ENCODE assay signal across 10 cellular contexts in the genomic region with DNA sequence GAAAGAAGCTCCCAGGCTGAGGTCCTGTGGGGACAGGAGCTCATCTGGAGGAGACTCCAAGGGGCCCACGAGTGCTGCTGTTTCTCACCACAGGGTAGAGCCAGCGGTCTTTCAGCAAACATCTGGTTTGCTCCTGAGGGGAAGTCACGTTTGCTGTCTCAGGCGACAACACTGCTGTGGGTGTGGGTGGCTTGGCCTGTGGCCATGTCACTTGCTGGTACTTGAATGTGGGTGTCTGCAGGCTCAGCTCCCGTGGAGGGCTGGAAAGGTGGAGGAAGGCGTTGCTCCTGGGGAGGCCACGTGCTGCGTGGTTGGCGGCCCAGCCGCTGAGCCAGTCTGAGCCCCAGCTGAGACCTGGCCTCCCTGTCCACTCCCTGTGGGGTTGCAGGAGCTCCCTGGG. TPM values are rescaled to one million over a fixed set of nuclear protein-coding genes. Genes with fewer than 3 reads are reported as not detected.
DNase-seq lines count a peak whose midpoint lies in the region; ATAC-seq and TF ChIP-seq lines count a peak whose summit lies in the region.
"Had no signal": no experiment of that assay in that cellular context is flagged by ENCODE, and none has a peak within 500 bp of the region (broad histone marks: within the 10 kb centered on the region; RNA-seq: fewer than 3 reads in every experiment).

No MANE protein-coding gene starts in this region.

- H3K27me3 ChIP-seq in HL-60 (ENCODE audit: insufficient read depth, poor library complexity, severe bottlenecking): no peaks in the 10 kb centered on the region
- H3K27me3 ChIP-seq: cardiac muscle cell had no signal

- no peak overlapping the region for H3K27ac Mint-ChIP-seq in activated T-helper 17 cell treated with anti-CD3 and anti-CD28 coated beads, Interleukin-2, amount 50 U/mL, for 72 hours

- H3K9me3 Mint-ChIP-seq in activated T-helper 17 cell treated with anti-CD3 and anti-CD28 coated beads, Interleukin-2, amount 50 U/mL, for 72 hours: no peaks in the 10 kb centered on the region

- no peaks in the 10 kb centered on the region for H3K27me3 Mint-ChIP-seq in activated T-helper 17 cell treated with anti-CD3 and anti-CD28 coated beads, Interleukin-2, amount 50 U/mL, for 72 hours

- H3K4me3 ChIP-seq in HL-60 (replicated peaks; ENCODE audit: insufficient read depth, low read length): no peak overlapping the region
- H3K4me3 ChIP-seq: cardiac muscle cell had no signal

- peak; percentile 34 for ATAC-seq in activated T-helper 17 cell treated with anti-CD3 and anti-CD28 coated beads, Interleukin-2, amount 50 U/mL, for 72 hours (replicated peaks)
- ATAC-seq in HG03095 (IDR thresholded peaks at IDR 0.05; ENCODE audit: unreplicated experiment) (no peak), HG03442 (IDR thresholded peaks at IDR 0.05; ENCODE audit: unreplicated experiment) (no peak), GM19463 (IDR thresholded peaks at IDR 0.05; ENCODE audit: unreplicated experiment) (no peak)

- H3K36me3 Mint-ChIP-seq in activated T-helper 17 cell treated with anti-CD3 and anti-CD28 coated beads, Interleukin-2, amount 50 U/mL, for 72 hours (ENCODE audit: low read depth): no peaks in the 10 kb centered on the region

- H3K4me1 Mint-ChIP-seq in activated T-helper 17 cell treated with anti-CD3 and anti-CD28 coated beads, Interleukin-2, amount 50 U/mL, for 72 hours: peaks cover 5% of the 10 kb centered on the region

- H3K27ac ChIP-seq in HL-60 (replicated peaks): no peak overlapping the region
- H3K27ac ChIP-seq: cardiac muscle cell had no signal

- no peak for TF ChIP-seq CTCF in HL-60 (IDR thresholded peaks at IDR 0.05; ENCODE audit: insufficient read depth, low read length)

- peak; percentile 85 for DNase-seq in GDM1 (lab: John Stamatoyannopoulos, UW)
- peak; percentile 18 to 83 for DNase-seq in HL-60 (ENCODE audit: low read depth in 1 of 2, low spot score in 1 of 2)
- DNase-seq in mesenteric fat pad (ENCODE audit: low spot score): peak; percentile 83
- DNase-seq in midbrain (lab: John Stamatoyannopoulos, UW): no peak
- DNase-seq: SW 1271 had no signal

- H3K4me3 Mint-ChIP-seq in activated T-helper 17 cell treated with anti-CD3 and anti-CD28 coated beads, Interleukin-2, amount 50 U/mL, for 72 hours: no peak overlapping the region

RNA-seq across cellular contexts. Expression of a gene that starts 52.8 kb away (rescaled TPM):
- 10 to 100 TPM in 1 of 2 donors, 1 to 10 TPM in 1; 6.5 to 15.9 TPM for total RNA-seq in activated T-helper 17 cell treated with anti-CD3 and anti-CD28 coated beads, Interleukin-2, amount 50 U/mL, for 72 hours
- 49.1 TPM for total RNA-seq in mesenteric fat pad
